3 cellular contexts compared by ENCODE assay signal in genomic region chr1:168871531-168871930, GRCh38.
"Had no signal": no experiment of that assay in that cellular context is flagged by ENCODE, and none has a peak within 500 bp of the region (broad histone marks: within the 10 kb centered on the region; RNA-seq: fewer than 3 reads in every experiment).

No MANE protein-coding gene starts in this region.

- H3K4me3 ChIP-seq: GM12878 had no signal

- DNase-seq: GDM1, GF-D8 had no signal
